Comparison of ENCODE assay signal across 15 cellular contexts in genomic region chr2:188114014-188114413, GRCh38.
DNase-seq lines count a peak whose midpoint lies in the region; ATAC-seq and TF ChIP-seq lines count a peak whose summit lies in the region.
"Had no signal": no experiment of that assay in that cellular context is flagged by ENCODE, and none has a peak within 500 bp of the region (broad histone marks: within the 10 kb centered on the region; RNA-seq: fewer than 3 reads in every experiment).

No MANE protein-coding gene starts in this region.

- H3K9ac ChIP-seq in Loucy (ENCODE audit: low read depth, low read length, poor library complexity, severe bottlenecking) (no peak overlapping the region), mesendoderm (ENCODE audit: low read length) (no peak overlapping the region)

- TF ChIP-seq CTCF in Loucy (conservative IDR thresholded peaks at IDR 0.05; ENCODE audit: low read length) = no peak
- TF ChIP-seq CTCF in brain microvascular endothelial cell (IDR thresholded peaks at IDR 0.05; ENCODE audit: low read depth, low read length, missing control alignments) = no peak

- H3K4me1 ChIP-seq in Loucy (ENCODE audit: insufficient read depth, low read length, poor library complexity, severe bottlenecking) = peaks cover 7% of the 10 kb centered on the region
- no peaks in the 10 kb centered on the region for H3K4me1 ChIP-seq in mesendoderm (ENCODE audit: control insufficient read depth, low read depth, low read length)

- no peak overlapping the region for H3K4me3 ChIP-seq in Loucy (ENCODE audit: low read length, poor library complexity, severe bottlenecking)
- H3K4me3 ChIP-seq in brain microvascular endothelial cell (ENCODE audit: low read depth, low read length) = no peak overlapping the region
- H3K4me3 ChIP-seq in mesendoderm (ENCODE audit: low read length) = no peak overlapping the region
- H3K4me3 ChIP-seq: cardiac muscle cell had no signal

- no peak for ATAC-seq in HG03280 (IDR thresholded peaks at IDR 0.05; ENCODE audit: unreplicated experiment)
- ATAC-seq in GM21360 (IDR thresholded peaks at IDR 0.05; ENCODE audit: unreplicated experiment) = no peak
- ATAC-seq: T-helper 17 cell had no signal

- no peak overlapping the region for H2BK120ac ChIP-seq in mesendoderm (ENCODE audit: low read depth, low read length)

- H3K4me2 ChIP-seq in Loucy (ENCODE audit: low read depth, low read length, poor library complexity, severe bottlenecking) = no peak overlapping the region
- no peak overlapping the region for H3K4me2 ChIP-seq in mesendoderm (ENCODE audit: low read length)

- H3K56ac ChIP-seq in mesendoderm (ENCODE audit: low read length) = no peak overlapping the region

- in situ Hi-C loops in brain microvascular endothelial cell (cut with HindIII; ENCODE audit: low pct_ligation_motif_present, low sequenced_read_pairs) = no loop called here

- no peaks in the 10 kb centered on the region for H3K36me3 ChIP-seq in Loucy (ENCODE audit: insufficient read depth, low read length)
- no peaks in the 10 kb centered on the region for H3K36me3 ChIP-seq in brain microvascular endothelial cell (replicated peaks)
- no peaks in the 10 kb centered on the region for H3K36me3 ChIP-seq in mesendoderm (ENCODE audit: control insufficient read depth, insufficient read depth, low read length)
- H3K36me3 ChIP-seq: cardiac muscle cell had no signal

- no peaks in the 10 kb centered on the region for H3K9me2 ChIP-seq in Loucy (replicated peaks; ENCODE audit: low read depth, low read length)

- H4K5ac ChIP-seq in mesendoderm (ENCODE audit: low read length) = no peak overlapping the region

- H3F3A ChIP-seq in Loucy (ENCODE audit: low read depth) = no peaks in the 10 kb centered on the region

- no peaks in the 10 kb centered on the region for H3K79me1 ChIP-seq in mesendoderm (ENCODE audit: low read length)

- H2AFZ ChIP-seq in Loucy (ENCODE audit: low read length) = peak overlapping the region; percentile 12; the same call in 1 of the 2 replicates

- no peak overlapping the region for H3K4ac ChIP-seq in mesendoderm (ENCODE audit: low read depth, low read length)

- no peak overlapping the region for H4K8ac ChIP-seq in mesendoderm (ENCODE audit: low read depth, low read length)

- no peaks in the 10 kb centered on the region for H4K20me1 ChIP-seq in Loucy (ENCODE audit: insufficient read depth, low read length, poor library complexity, severe bottlenecking)

- H2AK5ac ChIP-seq in mesendoderm (ENCODE audit: low read length) = no peak overlapping the region

- H3K27ac ChIP-seq in brain microvascular endothelial cell (no peak overlapping the region), mesendoderm (ENCODE audit: low read depth, low read length) (no peak overlapping the region)
- H3K27ac ChIP-seq: cardiac muscle cell had no signal

- H3K27me3 ChIP-seq in Loucy (ENCODE audit: insufficient read depth, low read length, poor library complexity, severe bottlenecking) (no peaks in the 10 kb centered on the region), brain microvascular endothelial cell (replicated peaks) (no peaks in the 10 kb centered on the region), mesendoderm (ENCODE audit: insufficient read depth, low read length, poor library complexity) (no peaks in the 10 kb centered on the region)
- H3K27me3 ChIP-seq: cardiac muscle cell had no signal

- no peak overlapping the region for H2BK5ac ChIP-seq in mesendoderm (ENCODE audit: low read length)

- no peak overlapping the region for H2BK15ac ChIP-seq in mesendoderm (replicated peaks; ENCODE audit: low read depth)

- H3K23ac ChIP-seq in mesendoderm (ENCODE audit: low read length) = no peak overlapping the region

- H3K79me2 ChIP-seq in Loucy (ENCODE audit: insufficient read depth, low read length) (no peaks in the 10 kb centered on the region), mesendoderm (ENCODE audit: control insufficient read depth, insufficient read depth, low read length) (no peaks in the 10 kb centered on the region)

- no CpG with 5 or more reads among the region's 1 CpG for WGBS in mesendoderm (ENCODE audit: extremely low coverage, insufficient coverage, low lambda C conversion rate)

- DNase-seq in ELR (ENCODE audit: low read depth) (peak; percentile 41), brain microvascular endothelial cell (peak; percentile 54), mesendoderm (peak; percentile 67), DMS79 (lab: John Stamatoyannopoulos, UW) (no peak)
- DNase-seq in activated naive CD4-positive, alpha-beta T cell treated with Interleukin-2 at 50 U/mL for 16 hours = no peak
- DNase-seq: activated CD4-positive, alpha-beta T cell treated with anti-CD3 and anti-CD28 coated beads, Interleukin-2, amount 50 U/mL, for 4 hours; activated gamma-delta T cell; CD4-positive, CD25-positive, alpha-beta regulatory T cell; KBM-7; NCI-H2081; T-helper 17 cell had no signal

- peak overlapping the region; percentile 23 for H3K18ac ChIP-seq in mesendoderm (ENCODE audit: low read length)

- no peaks in the 10 kb centered on the region for H3K9me3 ChIP-seq in Loucy (ENCODE audit: insufficient read depth, low read depth, low read length)

Comparison
In these comparisons a context has a peak if more than half of its experiments do, and no peak if none do; other contexts are left out.
1. DNase-seq: peak in ELR (single experiment), brain microvascular endothelial cell (single experiment) and mesendoderm (single experiment); none in activated naive CD4-positive, alpha-beta T cell treated with Interleukin-2 at 50 U/mL for 16 hours (single experiment) and DMS79 (single experiment).